ENCODE assay signal across 8 cellular contexts in genomic region chr4:83013420-83013867, GRCh38. TPM values are rescaled to one million over a fixed set of nuclear protein-coding genes. Genes with fewer than 3 reads are reported as not detected.
DNase-seq lines count a peak whose midpoint lies in the region; ATAC-seq and TF ChIP-seq lines count a peak whose summit lies in the region.

No MANE protein-coding gene starts in this region.

- H3K36me3 ChIP-seq in SJSA1, result peaks cover 6% of the 10 kb centered on the region
- H3K36me3 ChIP-seq in fibroblast of lung (ENCODE audit: control insufficient read depth, insufficient read depth, low read length), result no peaks in the 10 kb centered on the region
- no peaks in the 10 kb centered on the region for H3K36me3 ChIP-seq in psoas muscle (ENCODE audit: insufficient read depth in 1 of 2, low read depth in 1 of 2)

- ATAC-seq in psoas muscle, result peak in 1 of 4 donors; percentile 29

- no peaks in the 10 kb centered on the region for H4K20me1 ChIP-seq in fibroblast of lung (ENCODE audit: control insufficient read depth, extremely low read depth, insufficient read depth, low read length)

- TF ChIP-seq CTCF in fibroblast of lung (conservative IDR thresholded peaks at IDR 0.05 in 1 of 2, IDR thresholded peaks at IDR 0.05 in 1 of 2; ENCODE audit: low read depth in 1 of 2, low read length in 2 of 2) (no peak), psoas muscle (IDR thresholded peaks at IDR 0.05) (no peak)

- intact Hi-C loops in psoas muscle (cut with DNase I), result loop anchor here (1.0 to 10.0 kb wide), 5 partner anchors 21 to 639 kb away; partner anchors contain the start of genes COPS4 (in 1 of the 2), HNRNPD (in 1 of the 2), SEC31A (in 1 of the 2) and THAP9 (in 1 of the 2)

- WGBS in psoas muscle, 3 donors, result 3 to 5% (median 3%) methylated on average over 13 of the region's 13 CpGs

- H2AFZ ChIP-seq in fibroblast of lung (ENCODE audit: low read length), result peak overlapping the region; percentile 48

- DNase-seq in NCI-H526 treated with DMSO at 0.1 percent for 48 hours (lab: John Stamatoyannopoulos, UW) (peak; percentile 48), NCI-H526 (lab: John Stamatoyannopoulos, UW) (no peak), SJSA1 (ENCODE audit: low read depth in 1 of 2, low spot score in 2 of 2) (no peak), fibroblast of lung (ENCODE audit: low read depth in 2 of 2) (no peak), psoas muscle (no peak), AG08395 (ENCODE audit: low spot score) (no peak), NCI-H2196 (lab: John Stamatoyannopoulos, UW; ENCODE audit: unreplicated experiment) (no peak)
- DNase-seq in stimulated activated CD4-positive, alpha-beta T cell treated with anti-CD3 and anti-CD28 coated beads, Interleukin-4, amount 100 ng/mL, for 4 hours, result no peak

- peak overlapping the region; percentile 91 for H3K4me2 ChIP-seq in fibroblast of lung (ENCODE audit: extremely low read depth, insufficient read depth, low read length)

- H3K4me1 ChIP-seq in SJSA1 (replicated peaks) (peaks cover 7% of the 10 kb centered on the region; the same call in 1 of the 2 replicates), fibroblast of lung (ENCODE audit: control insufficient read depth, extremely low read depth, insufficient read depth, low read length) (no peaks in the 10 kb centered on the region), psoas muscle (peaks cover 22% of the 10 kb centered on the region)

- H3K4me3 ChIP-seq in SJSA1 (peak overlapping the region; percentile 87), fibroblast of lung (replicated peaks in 1 of 4; ENCODE audit: control extremely low read depth in 1 of 4, insufficient read depth in 1 of 4, low read depth in 3 of 4, low read length in 4 of 4) (peak overlapping the region; percentile 31 to 97 (median 68)), psoas muscle (peak overlapping the region; percentile 87)

- H3K27ac ChIP-seq in SJSA1, result peak overlapping the region; percentile 35
- H3K27ac ChIP-seq in fibroblast of lung (ENCODE audit: insufficient read depth, low read length), result peak overlapping the region; percentile 59
- H3K27ac ChIP-seq in psoas muscle, result peak overlapping the region; percentile 83

- H3K27me3 ChIP-seq in SJSA1 (replicated peaks) (no peaks in the 10 kb centered on the region), fibroblast of lung (ENCODE audit: control insufficient read depth, insufficient read depth, low read length) (no peaks in the 10 kb centered on the region), psoas muscle (ENCODE audit: insufficient read depth in 3 of 3, low read length in 2 of 3) (no peaks in the 10 kb centered on the region)

- peaks cover 32% of the 10 kb centered on the region for H3K79me2 ChIP-seq in fibroblast of lung (ENCODE audit: control insufficient read depth, insufficient read depth, low read length)

- H3K9me3 ChIP-seq in SJSA1 (replicated peaks), result no peaks in the 10 kb centered on the region
- H3K9me3 ChIP-seq in fibroblast of lung (ENCODE audit: control insufficient read depth, insufficient read depth, low read depth, low read length), result no peaks in the 10 kb centered on the region
- H3K9me3 ChIP-seq in psoas muscle, result no peaks in the 10 kb centered on the region

- peak overlapping the region; percentile 1 for H3K9ac ChIP-seq in fibroblast of lung (ENCODE audit: insufficient read depth, low read length)

RNA-seq across cellular contexts. Expression of gene LIN54, which starts 2.8 kb away (rescaled TPM):
- 22.4 and 42.4 TPM in 2 replicates for total RNA-seq in SJSA1 (2014; rRNA removed; shearing (Covaris generic))
- total RNA-seq in fibroblast of lung (10.0 and 15.2 TPM in 2 replicates), psoas muscle (10 to 100 TPM in 2 of 4 donors, 1 to 10 TPM in 2; 6.3 to 13.6 (median 9.6) TPM)
- polyA plus RNA-seq in fibroblast of lung (13.3 and 16.9 TPM in 2 replicates), psoas muscle (10 to 100 TPM in 1 of 3 donors, 1 to 10 TPM in 2; 4.9 to 14.7 (median 5.0) TPM)
- polyA plus RNA-seq in fibroblast of lung (2012), result 6.7 and 8.0 TPM in 2 replicates
- polyA minus RNA-seq in fibroblast of lung (ENCODE audit: low replicate concordance), result 1.3 and 15.3 TPM in 2 replicates

RNA-seq across cellular contexts. Expression of gene COPS4, which starts 21.5 kb away (rescaled TPM):
- total RNA-seq in SJSA1 (2014; rRNA removed; shearing (Covaris generic)), result 58.5 and 111 TPM in 2 replicates
- total RNA-seq in fibroblast of lung, result 106 and 128 TPM in 2 replicates
- 82.3 and 92.9 TPM in 2 replicates for polyA plus RNA-seq in fibroblast of lung
- polyA plus RNA-seq in fibroblast of lung (2012), result 64.2 and 68.0 TPM in 2 replicates
- polyA minus RNA-seq in fibroblast of lung (ENCODE audit: low replicate concordance), result 8.1 and 14.3 TPM in 2 replicates
- total RNA-seq in psoas muscle, result 10 to 100 TPM; 51.2 to 71.7 (median 65.8) TPM
- 10 to 100 TPM; 32.5 to 89.8 (median 42.6) TPM for polyA plus RNA-seq in psoas muscle
